ENCODE assay signal across 16 cellular contexts in the genomic region with DNA sequence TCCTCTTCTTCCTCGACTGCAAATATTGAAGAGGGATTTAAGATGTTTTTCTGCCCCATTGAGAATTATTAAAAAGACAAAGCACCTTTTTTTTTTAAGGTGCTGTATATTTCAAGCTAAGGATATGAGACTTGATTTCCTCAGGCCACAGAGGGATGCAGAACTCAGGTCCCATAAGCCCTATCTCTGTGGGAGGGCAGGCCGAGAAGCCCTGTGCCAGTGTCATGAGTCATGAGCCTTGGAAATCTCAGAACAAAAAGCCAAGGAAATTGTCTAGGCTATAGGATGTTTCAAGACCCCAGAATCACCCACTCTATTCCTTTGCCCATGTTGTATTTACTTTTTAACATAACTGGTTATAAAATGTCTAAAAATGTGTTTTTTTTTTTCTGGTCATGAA. TPM values are rescaled to one million over a fixed set of nuclear protein-coding genes. Genes with fewer than 3 reads are reported as not detected.
DNase-seq lines count a peak whose midpoint lies in the region; ATAC-seq and TF ChIP-seq lines count a peak whose summit lies in the region.
"Had no signal": no experiment of that assay in that cellular context is flagged by ENCODE, and none has a peak within 500 bp of the region (broad histone marks: within the 10 kb centered on the region; RNA-seq: fewer than 3 reads in every experiment).

No MANE protein-coding gene starts in this region.

- no peaks in the 10 kb centered on the region for H3K4me1 ChIP-seq in mammary epithelial cell (ENCODE audit: insufficient read depth, low read length)

- H3K9me3 Mint-ChIP-seq in MCF 10A (ENCODE audit: unreplicated experiment) = no peaks in the 10 kb centered on the region
- H3K9me3 Mint-ChIP-seq in activated naive CD4-positive, alpha-beta T cell treated with anti-CD3 and anti-CD28 coated beads, Interleukin-2, amount 10 ng/mL, durations not matched to agents 7 days and 5 days = no peaks in the 10 kb centered on the region
- H3K9me3 Mint-ChIP-seq: activated naive CD8-positive, alpha-beta T cell treated with anti-CD3 and anti-CD28 coated beads, Interleukin-2, amount 50 U/mL, for 24 hours; CD4-positive, alpha-beta T cell had no signal

- TF ChIP-seq CTCF in MCF 10A (IDR thresholded peaks at IDR 0.05; ENCODE audit: unreplicated experiment) (no peak), mammary epithelial cell (conservative IDR thresholded peaks at IDR 0.05 in 1 of 2, IDR thresholded peaks at IDR 0.05 in 1 of 2; ENCODE audit: extremely low read depth in 1 of 2, insufficient read depth in 1 of 2, low read depth in 1 of 2, low read length in 2 of 2) (no peak), fibroblast of the aortic adventitia (IDR thresholded peaks at IDR 0.05; ENCODE audit: insufficient read depth, low read length) (no peak), WERI-Rb-1 (IDR thresholded peaks at IDR 0.05; ENCODE audit: low read depth, low read length) (no peak)

- CTCF ChIA-PET in MCF 10A (lab: Yijun Ruan, JAX) (interaction anchor here (0.7 to 2.4 kb wide), 5 partner anchors 11 to 494 kb away, joined by 3 to 9 read pairs (median 4); no protein-coding TSS in a partner anchor), mammary epithelial cell (lab: Charles Lee; ENCODE audit: low non-redundant PET) (no interaction called here)
- CTCF ChIA-PET in activated naive CD4-positive, alpha-beta T cell treated with anti-CD3 and anti-CD28 coated beads, Interleukin-2, amount 10 ng/mL, durations not matched to agents 7 days and 5 days (lab: Charles Lee) = interaction anchor here (0.6 kb wide), 1 partner anchor 95 kb away, joined by 3 read pairs; no protein-coding TSS in a partner anchor

- H3K27me3 ChIP-seq in mammary epithelial cell (ENCODE audit: insufficient read depth, low read length) (no peaks in the 10 kb centered on the region), WERI-Rb-1 (ENCODE audit: insufficient read depth, low read depth, severe bottlenecking) (no peaks in the 10 kb centered on the region)

- peak; percentile 71 for ATAC-seq in SK-N-SH treated with all-trans-retinoic acid at 6 μM for 48 hours
- ATAC-seq: activated naive CD8-positive, alpha-beta T cell treated with anti-CD3 and anti-CD28 coated beads, Interleukin-2, amount 50 U/mL, for 24 hours; GM12878 had no signal

- H3K27ac Mint-ChIP-seq in MCF 10A (ENCODE audit: low read depth, unreplicated experiment) = no peak overlapping the region
- no peak overlapping the region for H3K27ac Mint-ChIP-seq in activated naive CD4-positive, alpha-beta T cell treated with anti-CD3 and anti-CD28 coated beads, Interleukin-2, amount 10 ng/mL, durations not matched to agents 7 days and 5 days
- H3K27ac Mint-ChIP-seq: activated naive CD8-positive, alpha-beta T cell treated with anti-CD3 and anti-CD28 coated beads, Interleukin-2, amount 50 U/mL, for 24 hours; CD4-positive, alpha-beta T cell had no signal

- no peaks in the 10 kb centered on the region for H4K20me1 ChIP-seq in mammary epithelial cell (ENCODE audit: insufficient read depth, low read length)

- H3K4me2 ChIP-seq in mammary epithelial cell (ENCODE audit: insufficient read depth, low read depth, low read length) = no peak overlapping the region

- no peaks in the 10 kb centered on the region for H3K36me3 Mint-ChIP-seq in MCF 10A (ENCODE audit: insufficient read depth, unreplicated experiment)
- H3K36me3 Mint-ChIP-seq in activated naive CD4-positive, alpha-beta T cell treated with anti-CD3 and anti-CD28 coated beads, Interleukin-2, amount 10 ng/mL, durations not matched to agents 7 days and 5 days = no peaks in the 10 kb centered on the region

- BruUV-seq in MCF 10A (replicated peaks; lab: Mats Ljungman, UMichigan) = no TSS peak
- no TSS peak for BruUV-seq in mammary epithelial cell (replicated peaks; lab: Mats Ljungman, UMichigan)

- H3K36me3 ChIP-seq in mammary epithelial cell (ENCODE audit: insufficient read depth, low read length) (no peaks in the 10 kb centered on the region), WERI-Rb-1 (no peaks in the 10 kb centered on the region)

- no peaks in the 10 kb centered on the region for H3K79me2 ChIP-seq in mammary epithelial cell (ENCODE audit: insufficient read depth, low read length)

- DNase-seq in MCF 10A (ENCODE audit: unreplicated experiment) (peak; percentile 58), mammary epithelial cell (no peak), fibroblast of the aortic adventitia (ENCODE audit: low read depth) (peak; percentile 38), nucleus accumbens (lab: John Stamatoyannopoulos, UW) (no peak), DMS114 treated with DMSO at 0.1 percent for 48 hours (lab: John Stamatoyannopoulos, UW; ENCODE audit: unreplicated experiment) (no peak), WERI-Rb-1 (no peak)
- DNase-seq in activated naive CD4-positive, alpha-beta T cell treated with anti-CD3 and anti-CD28 coated beads, Interleukin-2, amount 10 ng/mL, durations not matched to agents 7 days and 5 days = no peak
- DNase-seq: activated CD4-positive, alpha-beta T cell treated with anti-CD3 and anti-CD28 coated beads, Interleukin-2, amount 50 U/mL, for 48 hours; activated naive CD8-positive, alpha-beta T cell treated with anti-CD3 and anti-CD28 coated beads, Interleukin-2, amount 50 U/mL, for 24 hours; CD4-positive, alpha-beta T cell; Kasumi-1; NCI-H1436 treated with DMSO at 0.1 percent for 48 hours had no signal

- WGBS in mammary epithelial cell (ENCODE audit: low coverage, missing lambda C conversion rate) = 58% methylated on average over 2 of the region's 2 CpGs

- no peak overlapping the region for H3K4me3 Mint-ChIP-seq in MCF 10A (ENCODE audit: unreplicated experiment)
- H3K4me3 Mint-ChIP-seq in activated naive CD4-positive, alpha-beta T cell treated with anti-CD3 and anti-CD28 coated beads, Interleukin-2, amount 10 ng/mL, durations not matched to agents 7 days and 5 days = no peak overlapping the region
- H3K4me3 Mint-ChIP-seq: activated naive CD8-positive, alpha-beta T cell treated with anti-CD3 and anti-CD28 coated beads, Interleukin-2, amount 50 U/mL, for 24 hours; CD4-positive, alpha-beta T cell had no signal

- POLR2A ChIA-PET in MCF 10A (lab: Yijun Ruan, JAX) = no interaction called here

- no peak overlapping the region for H2AFZ ChIP-seq in mammary epithelial cell (ENCODE audit: low read depth, low read length)

- in situ Hi-C loops in mammary epithelial cell (cut with MboI; ENCODE audit: low sequenced_read_pairs in 2 of 2) = no loop called here

- H3K4me3 ChIP-seq in mammary epithelial cell (replicated peaks in 1 of 3; ENCODE audit: insufficient read depth in 1 of 3, low read depth in 2 of 3, low read length in 3 of 3) = no peak overlapping the region
- no peak overlapping the region for H3K4me3 ChIP-seq in fibroblast of the aortic adventitia (ENCODE audit: low read depth, low read length)
- no peak overlapping the region for H3K4me3 ChIP-seq in WERI-Rb-1 (ENCODE audit: low read depth, low read length)
- H3K4me3 ChIP-seq: GM12878 had no signal

- peaks cover 10% of the 10 kb centered on the region for H3K4me1 Mint-ChIP-seq in MCF 10A (ENCODE audit: insufficient read depth, unreplicated experiment)
- no peaks in the 10 kb centered on the region for H3K4me1 Mint-ChIP-seq in activated naive CD4-positive, alpha-beta T cell treated with anti-CD3 and anti-CD28 coated beads, Interleukin-2, amount 10 ng/mL, durations not matched to agents 7 days and 5 days
- H3K4me1 Mint-ChIP-seq: activated naive CD8-positive, alpha-beta T cell treated with anti-CD3 and anti-CD28 coated beads, Interleukin-2, amount 50 U/mL, for 24 hours had no signal

- no peaks in the 10 kb centered on the region for H3K27me3 Mint-ChIP-seq in MCF 10A (ENCODE audit: insufficient read depth, unreplicated experiment)
- peaks cover 47% of the 10 kb centered on the region for H3K27me3 Mint-ChIP-seq in activated naive CD4-positive, alpha-beta T cell treated with anti-CD3 and anti-CD28 coated beads, Interleukin-2, amount 10 ng/mL, durations not matched to agents 7 days and 5 days

- H3K9ac ChIP-seq in mammary epithelial cell (ENCODE audit: insufficient read depth, low read length) = no peak overlapping the region

- H3K9me3 ChIP-seq in mammary epithelial cell (replicated peaks; ENCODE audit: insufficient read depth, low read length) = no peaks in the 10 kb centered on the region
- no peaks in the 10 kb centered on the region for H3K9me3 ChIP-seq in WERI-Rb-1 (ENCODE audit: severe bottlenecking)

- intact Hi-C loops in MCF 10A (cut with micrococcal nuclease) = no loop called here
- intact Hi-C loops in mammary epithelial cell (cut with micrococcal nuclease) = no loop called here

- dilution Hi-C loops in mammary epithelial cell (cut with HindIII; ENCODE audit: low sequenced_read_pairs) = no loop called here

- H3K27ac ChIP-seq in mammary epithelial cell (ENCODE audit: insufficient read depth, low read depth, low read length) (no peak overlapping the region), WERI-Rb-1 (no peak overlapping the region)
- H3K27ac ChIP-seq: 22Rv1 had no signal

TF ChIP-seq in SK-N-SH treated with all-trans-retinoic acid at 6 μM for 48 hours, 23 proteins besides CTCF, POLR2A, EP300 and RAD21 (continues in another document):
- TF ChIP-seq, protein P1, sequence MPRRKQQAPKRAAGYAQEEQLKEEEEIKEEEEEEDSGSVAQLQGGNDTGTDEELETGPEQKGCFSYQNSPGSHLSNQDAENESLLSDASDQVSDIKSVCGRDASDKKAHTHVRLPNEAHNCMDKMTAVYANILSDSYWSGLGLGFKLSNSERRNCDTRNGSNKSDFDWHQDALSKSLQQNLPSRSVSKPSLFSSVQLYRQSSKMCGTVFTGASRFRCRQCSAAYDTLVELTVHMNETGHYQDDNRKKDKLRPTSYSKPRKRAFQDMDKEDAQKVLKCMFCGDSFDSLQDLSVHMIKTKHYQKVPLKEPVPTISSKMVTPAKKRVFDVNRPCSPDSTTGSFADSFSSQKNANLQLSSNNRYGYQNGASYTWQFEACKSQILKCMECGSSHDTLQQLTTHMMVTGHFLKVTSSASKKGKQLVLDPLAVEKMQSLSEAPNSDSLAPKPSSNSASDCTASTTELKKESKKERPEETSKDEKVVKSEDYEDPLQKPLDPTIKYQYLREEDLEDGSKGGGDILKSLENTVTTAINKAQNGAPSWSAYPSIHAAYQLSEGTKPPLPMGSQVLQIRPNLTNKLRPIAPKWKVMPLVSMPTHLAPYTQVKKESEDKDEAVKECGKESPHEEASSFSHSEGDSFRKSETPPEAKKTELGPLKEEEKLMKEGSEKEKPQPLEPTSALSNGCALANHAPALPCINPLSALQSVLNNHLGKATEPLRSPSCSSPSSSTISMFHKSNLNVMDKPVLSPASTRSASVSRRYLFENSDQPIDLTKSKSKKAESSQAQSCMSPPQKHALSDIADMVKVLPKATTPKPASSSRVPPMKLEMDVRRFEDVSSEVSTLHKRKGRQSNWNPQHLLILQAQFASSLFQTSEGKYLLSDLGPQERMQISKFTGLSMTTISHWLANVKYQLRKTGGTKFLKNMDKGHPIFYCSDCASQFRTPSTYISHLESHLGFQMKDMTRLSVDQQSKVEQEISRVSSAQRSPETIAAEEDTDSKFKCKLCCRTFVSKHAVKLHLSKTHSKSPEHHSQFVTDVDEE (CRISPR knock-in tag; IDR thresholded peaks at IDR 0.05) = no peak
- no peak for TF ChIP-seq CSDC2 (CRISPR knock-in tag; IDR thresholded peaks at IDR 0.05)

RNA-seq across cellular contexts. Expression of a gene that starts 7.3 kb away (rescaled TPM):
- total RNA-seq in MCF 10A (2022) = 0.44 and 1.0 TPM in 2 replicates
- 1 to 10 TPM; 1.5 to 2.8 TPM for total RNA-seq in mammary epithelial cell
- polyA plus RNA-seq in mammary epithelial cell = 0.41 TPM
- polyA minus RNA-seq in mammary epithelial cell = not detected
- total RNA-seq in fibroblast of the aortic adventitia (ENCODE audit: low replicate concordance) = 0.27 and 0.65 TPM in 2 replicates
- total RNA-seq: endothelial cell of umbilical vein, GM12878 had no signal
- polyA plus RNA-seq: endothelial cell of umbilical vein, GM12878 had no signal

Comparison
In these comparisons a context has a peak if more than half of its experiments do, and no peak if none do; other contexts are left out.
1. DNase-seq: peak in MCF 10A (single experiment) and fibroblast of the aortic adventitia (single experiment); none in mammary epithelial cell (single experiment), nucleus accumbens (0 of 56), DMS114 treated with DMSO at 0.1 percent for 48 hours (single experiment), activated naive CD4-positive, alpha-beta T cell treated with anti-CD3 and anti-CD28 coated beads, Interleukin-2, amount 10 ng/mL, durations not matched to agents 7 days and 5 days (single experiment) and WERI-Rb-1 (single experiment).